Comparison of ENCODE assay signal across 18 cellular contexts in genomic region chr1:91674107-91674506, GRCh38.
"Had no signal": no experiment of that assay in that cellular context is flagged by ENCODE, and none has a peak within 500 bp of the region (broad histone marks: within the 10 kb centered on the region; RNA-seq: fewer than 3 reads in every experiment).

No MANE protein-coding gene starts in this region.

- H3K9ac ChIP-seq: parathyroid adenoma had no signal

- H3K36me3 Mint-ChIP-seq: activated naive CD8-positive, alpha-beta T cell had no signal

- H3K79me2 ChIP-seq: parathyroid adenoma had no signal

- H3K27me3 ChIP-seq: cardiac muscle cell, foreskin keratinocyte, SJSA1, upper lobe of left lung had no signal

- H3K36me3 ChIP-seq: cardiac muscle cell, SJSA1, thoracic aorta, upper lobe of left lung had no signal

- H3K27ac Mint-ChIP-seq: activated naive CD8-positive, alpha-beta T cell; endodermal cell had no signal

- H3K27me3 Mint-ChIP-seq: activated naive CD8-positive, alpha-beta T cell had no signal

- H3K4me3 Mint-ChIP-seq: activated naive CD8-positive, alpha-beta T cell; endodermal cell had no signal

- H3K4me3 ChIP-seq: cardiac muscle cell, SJSA1, thoracic aorta, upper lobe of left lung had no signal

- H3K4me1 ChIP-seq: foreskin keratinocyte, parathyroid adenoma, SJSA1, upper lobe of left lung had no signal

- DNase-seq: activated CD4-positive, alpha-beta T cell treated with anti-CD3 and anti-CD28 coated beads for 1 hour; activated CD4-positive, alpha-beta T cell treated with anti-CD3 and anti-CD28 coated beads, Interleukin-2, amount 50 U/mL, for 4 hours; activated naive CD4-positive, alpha-beta T cell; amygdala; cortex of kidney; endodermal cell; foreskin keratinocyte; hippocampal formation; nucleus accumbens; right cardiac atrium; stimulated activated CD4-positive, alpha-beta T cell treated with anti-CD3 and anti-CD28 coated beads, Interleukin-12 subunit alpha, Interleukin-12 subunit beta, amount 100 ng/mL, for 4 hours; upper lobe of left lung had no signal

- ATAC-seq: foreskin keratinocyte had no signal

- H2AFZ ChIP-seq: parathyroid adenoma had no signal

- H3K27ac ChIP-seq: cardiac muscle cell, epithelial cell of prostate, foreskin keratinocyte, parathyroid adenoma, SJSA1, thoracic aorta, upper lobe of left lung had no signal

- H3K9me3 ChIP-seq: SJSA1, thoracic aorta, upper lobe of left lung had no signal

- H3K9me3 Mint-ChIP-seq: endodermal cell had no signal
